ENCODE assay signal across 34 cellular contexts in genomic region chrX:37883196-37883595, GRCh38. TPM values are rescaled to one million over a fixed set of nuclear protein-coding genes. Genes with fewer than 3 reads are reported as not detected.
DNase-seq lines count a peak whose midpoint lies in the region; ATAC-seq, FAIRE-seq and TF ChIP-seq lines count a peak whose summit lies in the region.
"Had no signal": no experiment of that assay in that cellular context is flagged by ENCODE, and none has a peak within 500 bp of the region (broad histone marks: within the 10 kb centered on the region; RNA-seq: fewer than 3 reads in every experiment).

No MANE protein-coding gene starts in this region.

- H3K4me3 Mint-ChIP-seq in activated CD4-positive, alpha-beta T cell treated with anti-CD3 and anti-CD28 coated beads for 36 hours, result no peak overlapping the region
- H3K4me3 Mint-ChIP-seq: activated B cell treated with CpG ODN at 0.5 μM for 24 hours; CD14-positive monocyte; natural killer cell treated with Interleukin-12 subunit alpha and Interleukin-12 subunit beta and Interleukin-15 and Interleukin-18, amount 100 ng/mL, for 72 hours had no signal

- no peaks in the 10 kb centered on the region for H3K36me3 Mint-ChIP-seq in activated CD4-positive, alpha-beta T cell treated with anti-CD3 and anti-CD28 coated beads for 36 hours (ENCODE audit: low read depth)
- H3K36me3 Mint-ChIP-seq: activated naive CD4-positive, alpha-beta T cell treated with anti-CD3 and anti-CD28 coated beads, Interleukin-2, amount 50 U/mL, for 72 hours; CD14-positive monocyte; natural killer cell treated with Interleukin-12 subunit alpha and Interleukin-12 subunit beta and Interleukin-15 and Interleukin-18, amount 100 ng/mL, for 72 hours had no signal

- H3K27ac ChIP-seq in endothelial cell of umbilical vein (ENCODE audit: insufficient read depth, low read depth, low read length) (no peak overlapping the region), mesendoderm (ENCODE audit: low read depth, low read length) (no peak overlapping the region)
- H3K27ac ChIP-seq: GM23248, heart left ventricle, left lung, thoracic aorta, vagina had no signal

- TF ChIP-seq CTCF in endothelial cell of umbilical vein (IDR thresholded peaks at IDR 0.05; ENCODE audit: extremely low read depth in 1 of 2, insufficient read depth in 1 of 2, low read depth in 1 of 2, low read length in 2 of 2), result no peak

- no peak for ATAC-seq in GM21529 (IDR thresholded peaks at IDR 0.05; ENCODE audit: unreplicated experiment)
- no peak for ATAC-seq in activated CD4-positive, alpha-beta T cell treated with anti-CD3 and anti-CD28 coated beads for 36 hours
- ATAC-seq in HG03571 (IDR thresholded peaks at IDR 0.05; ENCODE audit: unreplicated experiment), result no peak
- ATAC-seq: activated naive CD4-positive, alpha-beta T cell treated with anti-CD3 and anti-CD28 coated beads, Interleukin-2, amount 50 U/mL, for 72 hours; heart left ventricle; HepG2; left lung; natural killer cell treated with Interleukin-12 subunit alpha and Interleukin-12 subunit beta and Interleukin-15 and Interleukin-18, amount 100 ng/mL, for 72 hours; right cardiac atrium had no signal

- H3K79me2 ChIP-seq in endothelial cell of umbilical vein (ENCODE audit: control insufficient read depth, insufficient read depth, low read length), result no peaks in the 10 kb centered on the region
- no peaks in the 10 kb centered on the region for H3K79me2 ChIP-seq in mesendoderm (ENCODE audit: control insufficient read depth, insufficient read depth, low read length)

- peak; percentile 69 for DNase-seq in ELR (ENCODE audit: low read depth)
- DNase-seq in LoVo (ENCODE audit: low spot score), result peak; percentile 17
- no peak for DNase-seq in endothelial cell of umbilical vein (ENCODE audit: low read depth, low spot score)
- DNase-seq in mesendoderm, result peak; percentile 22
- no peak for DNase-seq in activated CD4-positive, alpha-beta T cell treated with anti-CD3 and anti-CD28 coated beads for 36 hours
- no peak for DNase-seq in D341Med (ENCODE audit: low spot score)
- DNase-seq: activated B cell treated with CpG ODN at 0.5 μM for 24 hours; activated CD4-positive, alpha-beta T cell treated with anti-CD3 and anti-CD28 coated beads, Interleukin-2, amount 50 U/mL, for 48 hours; aorta; caudate nucleus; dermis blood vessel endothelial cell; GDM1; GM23248; heart left ventricle; left lung; NCI-H1092 treated with DMSO at 0.1 percent for 48 hours; NCI-H1930; NCI-H226; NCI-H748 treated with DMSO at 0.1 percent for 48 hours; right cardiac atrium; stimulated activated CD4-positive, alpha-beta T cell treated with anti-CD3 and anti-CD28 coated beads, Interleukin-12 subunit alpha, Interleukin-12 subunit beta, amount 100 ng/mL, for 4 hours; stimulated activated CD4-positive, alpha-beta T cell treated with anti-CD3 and anti-CD28 coated beads, Interleukin-4, amount 100 ng/mL, for 24 hours; stimulated activated naive CD4-positive, alpha-beta T cell treated with Interleukin-2 at 50 U/mL for 16 hours; T-helper 9 cell had no signal

- H3K4me3 ChIP-seq in endothelial cell of umbilical vein (replicated peaks in 1 of 3; ENCODE audit: insufficient read depth in 1 of 3, low read depth in 1 of 3, low read length in 3 of 3), result no peak overlapping the region
- no peak overlapping the region for H3K4me3 ChIP-seq in mesendoderm (ENCODE audit: low read length)
- H3K4me3 ChIP-seq: GM23248, heart left ventricle, left lung, thoracic aorta, vagina had no signal

- H3K56ac ChIP-seq in mesendoderm (ENCODE audit: low read length), result no peak overlapping the region

- H3K23ac ChIP-seq in mesendoderm (ENCODE audit: low read length), result no peak overlapping the region

- CTCF ChIA-PET in endothelial cell of umbilical vein (lab: Charles Lee), result no interaction called here
- CTCF ChIA-PET in activated CD4-positive, alpha-beta T cell treated with anti-CD3 and anti-CD28 coated beads for 36 hours (lab: Charles Lee), result interaction anchor here (0.6 kb wide), 1 partner anchor 290 kb away, joined by 3 read pairs; no protein-coding TSS in a partner anchor

- no peak overlapping the region for H3K4me2 ChIP-seq in endothelial cell of umbilical vein (ENCODE audit: insufficient read depth, low read length)
- H3K4me2 ChIP-seq in mesendoderm (ENCODE audit: low read length), result no peak overlapping the region

- H3K36me3 ChIP-seq in endothelial cell of umbilical vein (ENCODE audit: control insufficient read depth in 2 of 2, extremely low read depth in 1 of 2, insufficient read depth in 2 of 2, low read length in 2 of 2) (no peaks in the 10 kb centered on the region), mesendoderm (ENCODE audit: control insufficient read depth, insufficient read depth, low read length) (no peaks in the 10 kb centered on the region)
- H3K36me3 ChIP-seq: heart left ventricle, left lung, thoracic aorta, vagina had no signal

- H3K4me1 Mint-ChIP-seq in activated CD4-positive, alpha-beta T cell treated with anti-CD3 and anti-CD28 coated beads for 36 hours, result no peaks in the 10 kb centered on the region
- H3K4me1 Mint-ChIP-seq: activated B cell treated with CpG ODN at 0.5 μM for 24 hours, CD14-positive monocyte had no signal

- H4K20me1 ChIP-seq in endothelial cell of umbilical vein (replicated peaks; ENCODE audit: control insufficient read depth, extremely low read depth, insufficient read depth, low read length), result no peaks in the 10 kb centered on the region

- no TSS peak for BruUV-seq in endothelial cell of umbilical vein (replicated peaks; lab: Mats Ljungman, UMichigan)

- no peak overlapping the region for H2AK5ac ChIP-seq in mesendoderm (ENCODE audit: low read length)

- no peaks in the 10 kb centered on the region for H3K9me1 ChIP-seq in endothelial cell of umbilical vein (replicated peaks; ENCODE audit: control insufficient read depth, extremely low read depth, insufficient read depth, low read length)

- no peak for TF ChIP-seq POLR2A in endothelial cell of umbilical vein (IDR thresholded peaks at IDR 0.05; ENCODE audit: low read depth, low read length)

- H3K4me1 ChIP-seq in endothelial cell of umbilical vein (ENCODE audit: control insufficient read depth, extremely low read depth, insufficient read depth, low read length) (no peaks in the 10 kb centered on the region), mesendoderm (ENCODE audit: control insufficient read depth, low read depth, low read length) (no peaks in the 10 kb centered on the region)
- H3K4me1 ChIP-seq: heart left ventricle, left lung, vagina had no signal

- no peaks in the 10 kb centered on the region for H3K9me3 Mint-ChIP-seq in activated CD4-positive, alpha-beta T cell treated with anti-CD3 and anti-CD28 coated beads for 36 hours (ENCODE audit: low read depth)
- H3K9me3 Mint-ChIP-seq: activated B cell treated with CpG ODN at 0.5 μM for 24 hours; activated naive CD4-positive, alpha-beta T cell treated with anti-CD3 and anti-CD28 coated beads, Interleukin-2, amount 50 U/mL, for 72 hours; activated T-helper 2 cell treated with anti-CD3 and anti-CD28 coated beads, Interferon-gamma antibody, Interleukin-2, Interleukin-4, amounts not matched to agents 10 μg/mL and 5 μg/mL and 100 μg/mL, durations not matched to agents 14 hours and 24 hours and 36 hours; natural killer cell treated with Interleukin-12 subunit alpha and Interleukin-12 subunit beta and Interleukin-15 and Interleukin-18, amount 100 ng/mL, for 72 hours had no signal

- no peak overlapping the region for H3K4ac ChIP-seq in mesendoderm (ENCODE audit: low read depth, low read length)

- H2BK15ac ChIP-seq in mesendoderm (replicated peaks; ENCODE audit: low read depth), result no peak overlapping the region

- WGBS in mesendoderm (ENCODE audit: extremely low coverage, insufficient coverage, low lambda C conversion rate), result no CpG with 5 or more reads among the region's 2 CpGs

- no peak overlapping the region for H4K8ac ChIP-seq in mesendoderm (ENCODE audit: low read depth, low read length)

- no peak overlapping the region for H2BK5ac ChIP-seq in mesendoderm (ENCODE audit: low read length)

- peak overlapping the region; percentile 29 for H2AFZ ChIP-seq in endothelial cell of umbilical vein (ENCODE audit: low read depth, low read length)
- H2AFZ ChIP-seq: GM23248 had no signal

- H3K18ac ChIP-seq in mesendoderm (ENCODE audit: low read length), result no peak overlapping the region

- H3K9ac ChIP-seq in endothelial cell of umbilical vein (replicated peaks; ENCODE audit: extremely low read depth, insufficient read depth, low read length) (no peak overlapping the region), mesendoderm (ENCODE audit: low read length) (no peak overlapping the region)
- H3K9ac ChIP-seq: GM23248 had no signal

- H2BK120ac ChIP-seq in mesendoderm (ENCODE audit: low read depth, low read length), result no peak overlapping the region

- H3K27me3 Mint-ChIP-seq in activated CD4-positive, alpha-beta T cell treated with anti-CD3 and anti-CD28 coated beads for 36 hours, result peaks cover 3% of the 10 kb centered on the region
- H3K27me3 Mint-ChIP-seq: activated B cell treated with CpG ODN at 0.5 μM for 24 hours had no signal

- intact Hi-C loops in endothelial cell of umbilical vein (cut with micrococcal nuclease), result no loop called here
- intact Hi-C loops in activated CD4-positive, alpha-beta T cell treated with anti-CD3 and anti-CD28 coated beads for 36 hours (cut with DNase I, micrococcal nuclease), result no loop called here

- no peaks in the 10 kb centered on the region for H3K27me3 ChIP-seq in endothelial cell of umbilical vein (ENCODE audit: control insufficient read depth in 2 of 2, insufficient read depth in 2 of 2, low read length in 2 of 2)
- H3K27me3 ChIP-seq in mesendoderm (ENCODE audit: insufficient read depth, low read length, poor library complexity), result no peaks in the 10 kb centered on the region
- H3K27me3 ChIP-seq: vagina had no signal

- no peaks in the 10 kb centered on the region for H3K79me1 ChIP-seq in mesendoderm (ENCODE audit: low read length)

- dilution Hi-C loops in endothelial cell of umbilical vein (cut with MboI; ENCODE audit: extremely low pct_ligation_motif_present, low sequenced_read_pairs), result no loop called here

- POLR2A ChIA-PET in endothelial cell of umbilical vein (lab: Charles Lee), result no interaction called here
- POLR2A ChIA-PET in activated CD4-positive, alpha-beta T cell treated with anti-CD3 and anti-CD28 coated beads for 36 hours (lab: Charles Lee), result no interaction called here

- no peak for FAIRE-seq in endothelial cell of umbilical vein (lab: Jason Lieb, UNC)
- FAIRE-seq: endometrium, HepG2 had no signal

- no peak overlapping the region for H3K27ac Mint-ChIP-seq in activated CD4-positive, alpha-beta T cell treated with anti-CD3 and anti-CD28 coated beads for 36 hours
- H3K27ac Mint-ChIP-seq: activated B cell treated with CpG ODN at 0.5 μM for 24 hours; activated naive CD4-positive, alpha-beta T cell treated with anti-CD3 and anti-CD28 coated beads, Interleukin-2, amount 50 U/mL, for 72 hours; activated T-helper 2 cell treated with anti-CD3 and anti-CD28 coated beads, Interferon-gamma antibody, Interleukin-2, Interleukin-4, amounts not matched to agents 10 μg/mL and 5 μg/mL and 100 μg/mL, durations not matched to agents 14 hours and 24 hours and 36 hours; CD14-positive monocyte; natural killer cell treated with Interleukin-12 subunit alpha and Interleukin-12 subunit beta and Interleukin-15 and Interleukin-18, amount 100 ng/mL, for 72 hours had no signal

- H4K5ac ChIP-seq in mesendoderm (ENCODE audit: low read length), result no peak overlapping the region

- H3K9me3 ChIP-seq in endothelial cell of umbilical vein (replicated peaks; ENCODE audit: control insufficient read depth, insufficient read depth, low read length), result no peaks in the 10 kb centered on the region
- H3K9me3 ChIP-seq: heart left ventricle, left lung, thoracic aorta, vagina had no signal

RNA-seq across cellular contexts. Expression of gene DYNLT3, which starts 35.8 kb away (rescaled TPM):
- total RNA-seq in endothelial cell of umbilical vein, result 22.8 and 25.8 TPM in 2 replicates
- 7.0 and 9.3 TPM in 2 replicates for polyA plus RNA-seq in endothelial cell of umbilical vein
- 10.6 and 10.8 TPM in 2 replicates for polyA plus RNA-seq in endothelial cell of umbilical vein (2011; cell fraction: cytosol; rRNA removed)
- 4.6 and 5.5 TPM in 2 replicates for polyA plus RNA-seq in endothelial cell of umbilical vein (2011; cell fraction: nucleus; rRNA removed)
- 26.3 and 32.2 TPM in 2 replicates for polyA plus RNA-seq in endothelial cell of umbilical vein (2012)
- 11.2 and 14.1 TPM in 2 replicates for polyA minus RNA-seq in endothelial cell of umbilical vein
- polyA minus RNA-seq in endothelial cell of umbilical vein (2011; cell fraction: cytosol; rRNA and poly(A)+ RNA removed), result 11.4 TPM
- 2.9 and 3.2 TPM in 2 replicates for polyA minus RNA-seq in endothelial cell of umbilical vein (2011; cell fraction: nucleus; rRNA and poly(A)+ RNA removed)
- 6.2 TPM for polyA plus RNA-seq in mesendoderm (2013, experiment 1 of 2)
- polyA plus RNA-seq in mesendoderm (2013, experiment 2 of 2), result 5.9 TPM
- total RNA-seq in activated CD4-positive, alpha-beta T cell treated with anti-CD3 and anti-CD28 coated beads for 36 hours, result 10 to 100 TPM; 16.1 to 16.8 TPM

Comparison
In these comparisons a context has a peak if more than half of its experiments do, and no peak if none do; other contexts are left out.
1. DNase-seq: peak in ELR (single experiment), LoVo (single experiment) and mesendoderm (single experiment); none in endothelial cell of umbilical vein (single experiment), activated CD4-positive, alpha-beta T cell treated with anti-CD3 and anti-CD28 coated beads for 36 hours (single experiment) and D341Med (single experiment).